Comparison of ENCODE assay signal across 26 cellular contexts in genomic region chr12:77249892-77250291, GRCh38.
A peak's percentile ranks its signal among the peaks of the same experiment; 100 is the strongest.
DNase-seq lines count a peak whose midpoint lies in the region; ATAC-seq, FAIRE-seq and TF ChIP-seq lines count a peak whose summit lies in the region.
"Had no signal": no experiment of that assay in that cellular context is flagged by ENCODE, and none has a peak within 500 bp of the region (broad histone marks: within the 10 kb centered on the region; RNA-seq: fewer than 3 reads in every experiment).

No MANE protein-coding gene starts in this region.

- no peak overlapping the region for H3K23ac ChIP-seq in IMR-90 (ENCODE audit: low read depth, low read length)

- intact Hi-C loops in HepG2 (cut with micrococcal nuclease; ENCODE audit: unreplicated experiment) (loop anchor here (5.0 kb wide), 1 partner anchor 1032 kb away; no protein-coding TSS in a partner anchor), right lobe of liver (cut with DNase I) (no loop called here), IMR-90 (cut with micrococcal nuclease) (no loop called here), left cardiac atrium (cut with DNase I) (no loop called here)

- no peak overlapping the region for H4K91ac ChIP-seq in IMR-90 (ENCODE audit: insufficient read depth, low read depth, low read length)

- ATAC-seq in HepG2 (no peak), right lobe of liver (no peak), IMR-90 (ENCODE audit: low read depth) (no peak), left cardiac atrium (no peak)
- ATAC-seq: GM12878 had no signal

- TF ChIP-seq EP300 in HepG2 (IDR thresholded peaks at IDR 0.05; ENCODE audit: low read depth in 2 of 2, low read length in 2 of 2) (no peak), HepG2 (CRISPR knock-in tag; IDR thresholded peaks at IDR 0.05; ENCODE audit: borderline replicate concordance) (no peak)

- H3K4me1 ChIP-seq in HepG2 (ENCODE audit: insufficient read depth, low read length), result no peaks in the 10 kb centered on the region
- H3K4me1 ChIP-seq in right lobe of liver, result no peaks in the 10 kb centered on the region
- no peaks in the 10 kb centered on the region for H3K4me1 ChIP-seq in IMR-90 (ENCODE audit: control insufficient read depth, insufficient read depth, low read length)
- H3K4me1 ChIP-seq in Karpas-422 (ENCODE audit: low read length), result no peaks in the 10 kb centered on the region
- H3K4me1 ChIP-seq: BE2C, BLaER1 had no signal

- no peak overlapping the region for H2BK15ac ChIP-seq in IMR-90 (ENCODE audit: low read depth, low read length)

- H3K4ac ChIP-seq in IMR-90 (ENCODE audit: low read depth, low read length), result no peak overlapping the region

- H3K79me2 ChIP-seq in HepG2 (ENCODE audit: insufficient read depth, low read length), result no peaks in the 10 kb centered on the region
- no peaks in the 10 kb centered on the region for H3K79me2 ChIP-seq in Karpas-422 (ENCODE audit: low read length)

- BruUV-seq in HepG2 (replicated peaks; lab: Mats Ljungman, UMichigan), result no TSS peak
- BruUV-seq in IMR-90 (replicated peaks; lab: Mats Ljungman, UMichigan), result no TSS peak

- H3K9me2 ChIP-seq in Karpas-422 (replicated peaks; ENCODE audit: insufficient read depth, low read length), result no peaks in the 10 kb centered on the region

- no peaks in the 10 kb centered on the region for H3K36me3 ChIP-seq in HepG2 (replicated peaks in 1 of 2; ENCODE audit: control insufficient read depth in 1 of 2, insufficient read depth in 2 of 2, low read length in 2 of 2)
- H3K36me3 ChIP-seq in right lobe of liver, result no peaks in the 10 kb centered on the region
- no peaks in the 10 kb centered on the region for H3K36me3 ChIP-seq in IMR-90 (ENCODE audit: control insufficient read depth, insufficient read depth, low read length)
- H3K36me3 ChIP-seq in Karpas-422 (ENCODE audit: insufficient read depth, low read length), result no peaks in the 10 kb centered on the region
- H3K36me3 ChIP-seq: BE2C, BLaER1 had no signal

- DNase-seq in HepG2 (ENCODE audit: low spot score) (no peak), right lobe of liver (no peak), IMR-90 (no peak), Karpas-422 (peak; percentile 31), left cardiac atrium (no peak), NCI-H2029 treated with DMSO at 0.1 percent for 48 hours (lab: John Stamatoyannopoulos, UW) (no peak)
- no peak for DNase-seq in stimulated activated CD4-positive, alpha-beta T cell treated with anti-CD3 and anti-CD28 coated beads, Interleukin-4, amount 100 ng/mL, for 1 hour
- DNase-seq: ACHN; BE2C; C1 segment of cervical spinal cord; CD4-positive, alpha-beta memory T cell; CD4-positive, CD25-positive, alpha-beta regulatory T cell; CD8-positive, alpha-beta memory T cell; COR-L47; DMS 273 treated with DMSO at 0.1 percent for 48 hours; DMS153; DMS53; DMS79; DND-41; EL; GDM1 had no signal

- no peak overlapping the region for H2AK9ac ChIP-seq in IMR-90 (replicated peaks; ENCODE audit: low read depth, low read length, poor library complexity)

- H3K56ac ChIP-seq in IMR-90 (ENCODE audit: extremely low read depth, insufficient read depth, low read length), result no peak overlapping the region

- H3K27ac ChIP-seq in HepG2 (ENCODE audit: extremely low read length, insufficient read depth, low read length), result no peak overlapping the region
- H3K27ac ChIP-seq in right lobe of liver, result no peak overlapping the region
- H3K27ac ChIP-seq in IMR-90 (ENCODE audit: insufficient read depth, low read length), result no peak overlapping the region
- no peak overlapping the region for H3K27ac ChIP-seq in Karpas-422 (ENCODE audit: low read length)
- H3K27ac ChIP-seq: 22Rv1, BLaER1 had no signal

- no peak overlapping the region for H3K9ac ChIP-seq in HepG2 (ENCODE audit: insufficient read depth, low read depth, low read length)
- H3K9ac ChIP-seq in IMR-90 (ENCODE audit: low read depth, low read length), result no peak overlapping the region
- H3K9ac ChIP-seq in Karpas-422 (ENCODE audit: low read length), result no peak overlapping the region
- H3K9ac ChIP-seq: BLaER1 had no signal

- FAIRE-seq in HepG2 (lab: Jason Lieb, UNC), result no peak
- FAIRE-seq: GM12878, GM12892, GM19239 had no signal

- no peak overlapping the region for H3K18ac ChIP-seq in IMR-90 (ENCODE audit: low read depth, low read length)

- TF ChIP-seq RAD21 in HepG2 (CRISPR knock-in tag; IDR thresholded peaks at IDR 0.05) (no peak), IMR-90 (IDR thresholded peaks at IDR 0.05; ENCODE audit: low read length) (no peak)

- H3K4me2 ChIP-seq in HepG2 (ENCODE audit: low read depth, low read length), result no peak overlapping the region
- no peak overlapping the region for H3K4me2 ChIP-seq in IMR-90 (ENCODE audit: low read depth, low read length)
- H3K4me2 ChIP-seq in Karpas-422 (ENCODE audit: low read depth, low read length, poor library complexity, severe bottlenecking), result no peak overlapping the region
- H3K4me2 ChIP-seq: BLaER1 had no signal

- no peak overlapping the region for H4K8ac ChIP-seq in IMR-90 (ENCODE audit: low read depth in 2 of 2, low read length in 2 of 2)

- H2AK5ac ChIP-seq in IMR-90 (ENCODE audit: low read depth, low read length), result no peak overlapping the region

- no peaks in the 10 kb centered on the region for H3K27me3 ChIP-seq in HepG2 (ENCODE audit: control insufficient read depth in 1 of 2, insufficient read depth in 2 of 2, low read length in 2 of 2)
- no peaks in the 10 kb centered on the region for H3K27me3 ChIP-seq in right lobe of liver
- no peaks in the 10 kb centered on the region for H3K27me3 ChIP-seq in IMR-90 (ENCODE audit: control insufficient read depth, insufficient read depth, low read length)
- no peaks in the 10 kb centered on the region for H3K27me3 ChIP-seq in Karpas-422 (ENCODE audit: low read length)
- H3K27me3 ChIP-seq: BE2C, BLaER1 had no signal

- no peak overlapping the region for H2BK5ac ChIP-seq in IMR-90 (ENCODE audit: low read depth, low read length, poor library complexity, severe bottlenecking)

- CTCF ChIA-PET in HepG2 (lab: Yijun Ruan, JAX; ENCODE audit: low intra/inter-chr PET ratio, low total read pairs), result no interaction called here
- CTCF ChIA-PET in IMR-90 (lab: Yijun Ruan, JAX), result no interaction called here

- no peaks in the 10 kb centered on the region for H3K79me1 ChIP-seq in IMR-90 (ENCODE audit: low read depth in 1 of 2, low read length in 2 of 2)

- no peak for TF ChIP-seq POLR2A in HepG2 (IDR thresholded peaks at IDR 0.05; ENCODE audit: insufficient read depth in 1 of 2, low read depth in 2 of 2, low read length in 2 of 2)
- TF ChIP-seq POLR2A in right lobe of liver (IDR thresholded peaks at IDR 0.05), result no peak
- no peak for TF ChIP-seq POLR2A in IMR-90 (IDR thresholded peaks at IDR 0.05; ENCODE audit: low read depth, low read length)

- dilution Hi-C loops in IMR-90 (cut with HindIII; ENCODE audit: low sequenced_read_pairs, unreplicated experiment), result no loop called here

- no peak overlapping the region for H3K14ac ChIP-seq in IMR-90 (replicated peaks; ENCODE audit: low read depth, low read length)

- H4K20me1 ChIP-seq in HepG2 (ENCODE audit: insufficient read depth, low read length) (no peaks in the 10 kb centered on the region), IMR-90 (ENCODE audit: insufficient read depth, low read length) (no peaks in the 10 kb centered on the region), Karpas-422 (ENCODE audit: insufficient read depth, low read depth, low read length) (no peaks in the 10 kb centered on the region)
- H4K20me1 ChIP-seq: BLaER1 had no signal

- 37% methylated on average over 5 of the region's 5 CpGs for WGBS in HepG2 (ENCODE audit: low lambda C conversion rate)
- WGBS in right lobe of liver (ENCODE audit: insufficient coverage, low coverage, low lambda C conversion rate, missing lambda C conversion rate), result 79% methylated on average over 5 of the region's 5 CpGs
- 80% methylated on average over 1 of the region's 5 CpGs; no CpG with 5 or more reads in 1 of the 2 experiments for WGBS in IMR-90 (ENCODE audit: extremely low coverage in 2 of 2, insufficient read length in 1 of 2), 2 experiments

- no peak for TF ChIP-seq CTCF in HepG2 (CRISPR knock-in tag; IDR thresholded peaks at IDR 0.05)
- no peak for TF ChIP-seq CTCF in right lobe of liver (IDR thresholded peaks at IDR 0.05)
- no peak for TF ChIP-seq CTCF in IMR-90 (conservative IDR thresholded peaks at IDR 0.05; ENCODE audit: low read depth, low read length)

- POLR2A ChIA-PET in HepG2 (lab: Yijun Ruan, JAX) (no interaction called here), IMR-90 (lab: Charles Lee; ENCODE audit: unreplicated experiment) (no interaction called here)

- H3K4me3 ChIP-seq in HepG2 (replicated peaks in 1 of 3; ENCODE audit: insufficient read depth in 1 of 3, low read depth in 2 of 3, low read length in 3 of 3), result no peak overlapping the region
- no peak overlapping the region for H3K4me3 ChIP-seq in right lobe of liver
- H3K4me3 ChIP-seq in IMR-90 (ENCODE audit: insufficient read depth, low read depth, low read length), result no peak overlapping the region
- no peak overlapping the region for H3K4me3 ChIP-seq in Karpas-422 (ENCODE audit: low read length)
- H3K4me3 ChIP-seq: BLaER1, GM12878 had no signal

- H3K9me3 ChIP-seq in HepG2 (ENCODE audit: low read length), result no peaks in the 10 kb centered on the region
- H3K9me3 ChIP-seq in right lobe of liver, result no peaks in the 10 kb centered on the region
- no peaks in the 10 kb centered on the region for H3K9me3 ChIP-seq in IMR-90 (ENCODE audit: control insufficient read depth, insufficient read depth, low read length)
- H3K9me3 ChIP-seq in Karpas-422 (ENCODE audit: low read length), result no peaks in the 10 kb centered on the region
- H3K9me3 ChIP-seq: BE2C, BLaER1 had no signal

- no peak overlapping the region for H2AFZ ChIP-seq in HepG2 (ENCODE audit: low read length)
- H2AFZ ChIP-seq in IMR-90 (replicated peaks; ENCODE audit: low read length, poor library complexity), result no peak overlapping the region
- H2AFZ ChIP-seq in Karpas-422 (ENCODE audit: low read length), result no peak overlapping the region

- no peak overlapping the region for H2BK20ac ChIP-seq in IMR-90 (ENCODE audit: low read depth, low read length)

- no peaks in the 10 kb centered on the region for H3K9me1 ChIP-seq in IMR-90 (ENCODE audit: insufficient read depth, low read length)

- H2BK120ac ChIP-seq in IMR-90 (ENCODE audit: low read depth, low read length), result no peak overlapping the region

- H4K5ac ChIP-seq in IMR-90 (ENCODE audit: low read depth, low read length), result no peak overlapping the region

- in situ Hi-C loops in HepG2 (cut with HindIII; ENCODE audit: extremely low pct_ligation_motif_present, low pct_unique_long_range_greater_than_20kb) (no loop called here), IMR-90 (cut with MboI; ENCODE audit: low sequenced_read_pairs) (no loop called here)

TF ChIP-seq in HepG2, 621 proteins besides CTCF, POLR2A, EP300 and RAD21 (continues in another document):
- TF ChIP-seq CEBPB (IDR thresholded peaks at IDR 0.05; ENCODE audit: borderline replicate concordance, low read depth, low read length), result peak; percentile 83

TF ChIP-seq in IMR-90, 13 proteins besides CTCF, POLR2A, EP300 and RAD21:
- TF ChIP-seq FOS (IDR thresholded peaks at IDR 0.05; ENCODE audit: low read depth, low read length) (no peak), CEBPB (IDR thresholded peaks at IDR 0.05; ENCODE audit: low read depth, low read length) (peak; percentile 87)
